Comparison of ENCODE assay signal across 18 cellular contexts in the genomic region with DNA sequence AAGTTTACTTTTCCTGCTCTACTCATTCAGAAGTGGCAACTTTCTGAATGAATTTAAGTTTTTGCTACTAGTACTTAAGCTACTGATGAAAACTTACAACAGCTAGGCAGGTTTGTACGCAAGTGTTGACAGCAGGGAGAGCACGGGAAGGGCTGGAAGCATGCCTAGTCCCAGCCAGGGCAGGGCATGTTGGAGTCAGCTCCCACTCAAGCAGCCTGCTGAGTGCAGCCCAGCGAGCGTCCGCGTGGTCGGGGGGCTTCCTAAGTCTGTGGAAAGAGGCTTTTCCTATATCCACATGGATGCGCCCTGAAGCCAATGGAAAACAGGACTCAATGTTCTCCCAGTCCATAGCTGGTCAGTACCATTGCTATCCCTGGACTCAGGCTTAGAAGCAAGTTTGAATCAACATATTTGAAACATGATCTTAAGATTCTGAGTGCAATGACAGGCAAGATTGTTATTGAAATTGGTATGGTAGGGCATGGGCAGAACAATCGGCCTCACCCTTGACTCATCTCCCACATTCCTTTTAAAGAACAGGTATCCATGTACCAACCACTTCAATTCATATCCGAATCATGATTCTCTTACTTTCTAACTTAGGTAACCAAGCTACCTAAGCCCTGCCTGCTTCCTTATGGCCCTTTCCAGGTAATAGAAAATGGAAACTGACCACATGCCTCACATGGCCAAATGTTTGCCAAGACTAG. TPM values are rescaled to one million over a fixed set of nuclear protein-coding genes. Genes with fewer than 3 reads are reported as not detected.
DNase-seq lines count a peak whose midpoint lies in the region; ATAC-seq, FAIRE-seq and TF ChIP-seq lines count a peak whose summit lies in the region.
"Had no signal": no experiment of that assay in that cellular context is flagged by ENCODE, and none has a peak within 500 bp of the region (broad histone marks: within the 10 kb centered on the region; RNA-seq: fewer than 3 reads in every experiment).

No MANE protein-coding gene starts in this region.

- no peak for TF ChIP-seq CTCF in keratinocyte (optimal IDR thresholded peaks at IDR 0.05 in 1 of 3, IDR thresholded peaks at IDR 0.05 in 1 of 3, conservative IDR thresholded peaks at IDR 0.05 in 1 of 3; ENCODE audit: extremely low read depth in 1 of 3, insufficient read depth in 2 of 3, low read length in 3 of 3)

- H3K9me1 ChIP-seq in keratinocyte (ENCODE audit: control insufficient read depth, extremely low read depth, insufficient read depth, low read length): peaks cover 2% of the 10 kb centered on the region

- no peak overlapping the region for H2AFZ ChIP-seq in keratinocyte (ENCODE audit: control insufficient read depth, low read length)
- H2AFZ ChIP-seq: PC-9 had no signal

- intact Hi-C loops in Right ventricle myocardium superior (cut with DNase I): no loop called here
- intact Hi-C loops in cardiac septum (cut with DNase I): no loop called here
- intact Hi-C loops in aorta (cut with DNase I): no loop called here

- no peak overlapping the region for H3K4me3 Mint-ChIP-seq in activated naive CD8-positive, alpha-beta T cell treated with anti-CD3 and anti-CD28 coated beads for 36 hours
- H3K4me3 Mint-ChIP-seq: CD8-positive, alpha-beta memory T cell had no signal

- H3K9ac ChIP-seq in keratinocyte (ENCODE audit: control insufficient read depth, extremely low read depth, insufficient read depth, low read length): peak overlapping the region; percentile 35
- H3K9ac ChIP-seq: BLaER1 treated with 17β-estradiol and CSF1 and Interleukin-3, amounts not matched to agents 10 nM and 100 nM had no signal

- dilution Hi-C loops in keratinocyte (cut with MboI; ENCODE audit: extremely low pct_ligation_motif_present, low sequenced_read_pairs): no loop called here

- H3K4me1 ChIP-seq in keratinocyte (ENCODE audit: control insufficient read depth, extremely low read depth, insufficient read depth, low read length) (peaks cover 60% of the 10 kb centered on the region), aorta (ENCODE audit: control insufficient read depth in 1 of 2, insufficient read depth in 2 of 2, low read length in 2 of 2) (no peaks in the 10 kb centered on the region)

- H3K79me2 ChIP-seq in keratinocyte (ENCODE audit: control insufficient read depth, insufficient read depth, low read length): no peaks in the 10 kb centered on the region

- H3K9me3 ChIP-seq in keratinocyte (ENCODE audit: control insufficient read depth, low read depth, low read length): no peaks in the 10 kb centered on the region
- no peaks in the 10 kb centered on the region for H3K9me3 ChIP-seq in aorta (ENCODE audit: control insufficient read depth, low read length)
- H3K9me3 ChIP-seq: BLaER1 treated with 17β-estradiol and CSF1 and Interleukin-3, amounts not matched to agents 10 nM and 100 nM had no signal

- H3K27ac Mint-ChIP-seq in activated naive CD8-positive, alpha-beta T cell treated with anti-CD3 and anti-CD28 coated beads for 36 hours: no peak overlapping the region

- FAIRE-seq in keratinocyte (lab: Jason Lieb, UNC): peak; percentile 88
- no peak for FAIRE-seq in GM19239 (lab: Jason Lieb, UNC)
- FAIRE-seq: D721Med had no signal

- ATAC-seq in Right ventricle myocardium superior (ENCODE audit: poor library complexity) (peak; percentile 79), aorta (ENCODE audit: low FRiP score) (no peak)

- no peaks in the 10 kb centered on the region for H3K27me3 Mint-ChIP-seq in activated naive CD8-positive, alpha-beta T cell treated with anti-CD3 and anti-CD28 coated beads for 36 hours
- H3K27me3 Mint-ChIP-seq: CD8-positive, alpha-beta memory T cell had no signal

- H3K27ac ChIP-seq in epithelial cell of prostate (peak overlapping the region; percentile 62), keratinocyte (ENCODE audit: control insufficient read depth, insufficient read depth, low read length) (peak overlapping the region; percentile 82), aorta (ENCODE audit: low read depth in 1 of 2, low read length in 2 of 2) (no peak overlapping the region)
- H3K27ac ChIP-seq: PC-9 had no signal

- peaks cover 14% of the 10 kb centered on the region for H3K36me3 Mint-ChIP-seq in activated naive CD8-positive, alpha-beta T cell treated with anti-CD3 and anti-CD28 coated beads for 36 hours

- no peak overlapping the region for H3K4me3 ChIP-seq in keratinocyte (ENCODE audit: control insufficient read depth in 2 of 3, extremely low read depth in 1 of 3, insufficient read depth in 2 of 3, low read depth in 1 of 3, low read length in 3 of 3)
- H3K4me3 ChIP-seq in aorta (ENCODE audit: low read length in 2 of 2): no peak overlapping the region
- H3K4me3 ChIP-seq: BLaER1 treated with 17β-estradiol and CSF1 and Interleukin-3, amounts not matched to agents 10 nM and 100 nM; PC-9 had no signal

- WGBS in aorta, 2 donors: 87 to 91% methylated on average over 10 of the region's 10 CpGs

- H3K4me1 Mint-ChIP-seq in activated naive CD8-positive, alpha-beta T cell treated with anti-CD3 and anti-CD28 coated beads for 36 hours: no peaks in the 10 kb centered on the region

- H3K4me2 ChIP-seq in keratinocyte (ENCODE audit: control insufficient read depth, extremely low read depth, insufficient read depth, low read depth, low read length): peak overlapping the region; percentile 59
- H3K4me2 ChIP-seq: PC-9 had no signal

- H3K36me3 ChIP-seq in keratinocyte (ENCODE audit: control insufficient read depth in 2 of 2, extremely low read depth in 1 of 2, insufficient read depth in 2 of 2, low read length in 2 of 2) (peaks cover 23 to 28% of the 10 kb centered on the region in 2 experiments), aorta (ENCODE audit: control insufficient read depth in 1 of 2, insufficient read depth in 2 of 2, low read length in 1 of 2) (peaks cover 0 to 8% of the 10 kb centered on the region in 2 donors)

- H3K27me3 ChIP-seq in keratinocyte (ENCODE audit: control insufficient read depth, extremely low read depth, insufficient read depth, low read length) (no peaks in the 10 kb centered on the region), aorta (ENCODE audit: control insufficient read depth in 1 of 2, insufficient read depth in 2 of 2, low read length in 1 of 2) (no peaks in the 10 kb centered on the region)
- H3K27me3 ChIP-seq: BLaER1 treated with 17β-estradiol and CSF1 and Interleukin-3, amounts not matched to agents 10 nM and 100 nM had no signal

- H4K20me1 ChIP-seq in keratinocyte (ENCODE audit: control insufficient read depth, extremely low read depth, insufficient read depth, low read length): no peaks in the 10 kb centered on the region

- DNase-seq in Right ventricle myocardium superior: peak; percentile 75
- DNase-seq in cardiac septum (ENCODE audit: low spot score): no peak
- no peak for DNase-seq in epithelial cell of prostate (ENCODE audit: low read depth, low spot score)
- DNase-seq in keratinocyte (ENCODE audit: low read depth, low spot score): no peak
- DNase-seq in activated naive CD8-positive, alpha-beta T cell treated with anti-CD3 and anti-CD28 coated beads for 36 hours: no peak
- no peak for DNase-seq in aorta
- DNase-seq in GM19239 (ENCODE audit: insufficient read length, low spot score): no peak
- DNase-seq in activated CD4-positive, alpha-beta T cell treated with anti-CD3 and anti-CD28 coated beads, Interleukin-2, amount 50 U/mL, for 48 hours: no peak
- DNase-seq: CD8-positive, alpha-beta memory T cell; DMS79; KBM-7; NCI-H1436; NCI-H2081 treated with DMSO at 0.1 percent for 48 hours; NCI-H2227 treated with DMSO at 0.1 percent for 48 hours; NCI-H524; PC-9 had no signal

- no peaks in the 10 kb centered on the region for H3K9me3 Mint-ChIP-seq in activated naive CD8-positive, alpha-beta T cell treated with anti-CD3 and anti-CD28 coated beads for 36 hours
- H3K9me3 Mint-ChIP-seq: CD8-positive, alpha-beta memory T cell had no signal

RNA-seq across cellular contexts. Expression of a gene that starts 22.5 kb away (rescaled TPM):
- 7.0 TPM for total RNA-seq in Right ventricle myocardium superior
- total RNA-seq in cardiac septum: 11.1 TPM
- 7.6 to 15.4 TPM (median 10.9 TPM) in 3 replicates for polyA plus RNA-seq in keratinocyte
- 8.2 TPM for polyA plus RNA-seq in keratinocyte (2011; ENCODE audit: low read depth)
- 7.8 and 17.1 TPM in 2 replicates for polyA plus RNA-seq in keratinocyte (2011; cell fraction: cytosol; rRNA removed)
- 9.2 and 14.4 TPM in 2 replicates for polyA plus RNA-seq in keratinocyte (2011; cell fraction: nucleus; rRNA removed)
- polyA plus RNA-seq in keratinocyte (2012; ENCODE audit: low replicate concordance): 6.9 and 8.3 TPM in 2 replicates
- polyA minus RNA-seq in keratinocyte: 6.5 to 16.7 TPM (median 7.8 TPM) in 3 replicates
- 13.0 TPM for polyA minus RNA-seq in keratinocyte (2011; cell fraction: cytosol; rRNA and poly(A)+ RNA removed)
- polyA minus RNA-seq in keratinocyte (2011; cell fraction: nucleus; rRNA and poly(A)+ RNA removed): 5.1 and 7.2 TPM in 2 replicates
- 10 to 100 TPM; 11.0 to 11.6 TPM for total RNA-seq in activated naive CD8-positive, alpha-beta T cell treated with anti-CD3 and anti-CD28 coated beads for 36 hours
- total RNA-seq in aorta: 10 to 100 TPM; 13.7 to 17.9 TPM
- polyA plus RNA-seq in aorta: 10 to 100 TPM; 14.8 to 30.3 TPM

RNA-seq across cellular contexts. Expression of a gene that starts 22.6 kb away (rescaled TPM):
- 32.1 TPM for total RNA-seq in Right ventricle myocardium superior
- 36.9 TPM for total RNA-seq in cardiac septum
- 9.5 to 11.4 TPM (median 10.6 TPM) in 3 replicates for polyA plus RNA-seq in keratinocyte
- 17.4 TPM for polyA plus RNA-seq in keratinocyte (2011; ENCODE audit: low read depth)
- polyA plus RNA-seq in keratinocyte (2011; cell fraction: cytosol; rRNA removed): 5.8 and 6.9 TPM in 2 replicates
- 41.7 and 44.1 TPM in 2 replicates for polyA plus RNA-seq in keratinocyte (2011; cell fraction: nucleus; rRNA removed)
- polyA plus RNA-seq in keratinocyte (2012; ENCODE audit: low replicate concordance): 9.4 and 11.0 TPM in 2 replicates
- polyA minus RNA-seq in keratinocyte: 55.1 to 60.8 TPM (median 55.7 TPM) in 3 replicates
- polyA minus RNA-seq in keratinocyte (2011; cell fraction: cytosol; rRNA and poly(A)+ RNA removed): 21.9 TPM
- polyA minus RNA-seq in keratinocyte (2011; cell fraction: nucleus; rRNA and poly(A)+ RNA removed): 78.4 and 112 TPM in 2 replicates
- 10 to 100 TPM; 23.7 to 27.0 TPM for total RNA-seq in activated naive CD8-positive, alpha-beta T cell treated with anti-CD3 and anti-CD28 coated beads for 36 hours
- 10 to 100 TPM; 64.4 to 68.5 TPM for total RNA-seq in aorta
- 10 to 100 TPM; 11.0 to 18.9 TPM for polyA plus RNA-seq in aorta

Comparison
In these comparisons a context has a peak if more than half of its experiments do, and no peak if none do; other contexts are left out.
1. H3K27ac ChIP-seq: peak in epithelial cell of prostate (single experiment) and keratinocyte (single experiment); none in aorta (0 of 2).